11 cellular contexts compared by ENCODE assay signal in genomic region chr22:45235851-45236342, GRCh38. TPM values are rescaled to one million over a fixed set of nuclear protein-coding genes. Genes with fewer than 3 reads are reported as not detected.
DNase-seq lines count a peak whose midpoint lies in the region; ATAC-seq, FAIRE-seq and TF ChIP-seq lines count a peak whose summit lies in the region.
"Had no signal": no experiment of that assay in that cellular context is flagged by ENCODE, and none has a peak within 500 bp of the region (broad histone marks: within the 10 kb centered on the region; RNA-seq: fewer than 3 reads in every experiment).

No MANE protein-coding gene starts in this region.

- H4K8ac ChIP-seq in H1 (ENCODE audit: extremely low read depth, insufficient read depth, low read length), result no peak overlapping the region

- TF ChIP-seq CTCF in CD4-positive, alpha-beta T cell (IDR thresholded peaks at IDR 0.05), result no peak
- TF ChIP-seq CTCF in KMS-11 (conservative IDR thresholded peaks at IDR 0.05; ENCODE audit: low read depth, low read length) (no peak), H1 (IDR thresholded peaks at IDR 0.05; ENCODE audit: control extremely low read depth in 1 of 3, insufficient read depth in 1 of 3, low read depth in 1 of 3, low read length in 3 of 3) (no peak)

- no peak for TF ChIP-seq EP300 in H1 (IDR thresholded peaks at IDR 0.05; ENCODE audit: borderline replicate concordance in 1 of 2, low read depth in 2 of 2, low read length in 2 of 2)

- H2BK120ac ChIP-seq in H1 (replicated peaks; ENCODE audit: low read depth, low read length), result no peak overlapping the region

- peak overlapping the region; percentile 42; the same call in 1 of the 2 replicates for H3K9ac ChIP-seq in KMS-11
- H3K9ac ChIP-seq in H1 (replicated peaks in 1 of 4; ENCODE audit: extremely low read depth in 1 of 4, low read depth in 3 of 4, low read length in 3 of 4), result no peak overlapping the region

- H3K79me2 ChIP-seq in KMS-11 (ENCODE audit: insufficient read depth, low read depth) (no peaks in the 10 kb centered on the region), H1 (ENCODE audit: control insufficient read depth in 1 of 2, insufficient read depth in 2 of 2, low read length in 2 of 2) (peaks cover 0 to 3% of the 10 kb centered on the region in 2 experiments; a peak in 1 of 4 replicates)

- POLR2A ChIA-PET in CD4-positive, alpha-beta T cell (lab: Charles Lee), result interaction anchor here (1.6 kb wide), 1 partner anchor 72 kb away, joined by 4 read pairs; the partner anchor contains the start of gene NUP50
- POLR2A ChIA-PET in H1 (lab: Charles Lee; ENCODE audit: partially characterized antibody), result interaction anchor here (1.8 to 3.1 kb wide), 2 partner anchors 10 to 43 kb away, joined by 5 to 10 read pairs; no protein-coding TSS in a partner anchor

- no peak overlapping the region for H4K5ac ChIP-seq in H1 (ENCODE audit: insufficient read length, low read depth, low read length)

- H4K20me1 ChIP-seq in KMS-11 (ENCODE audit: insufficient read depth), result no peaks in the 10 kb centered on the region
- H4K20me1 ChIP-seq in H1 (replicated peaks in 1 of 2; ENCODE audit: control insufficient read depth in 1 of 2, insufficient read depth in 2 of 2, low read length in 2 of 2), result peaks cover 9 to 16% of the 10 kb centered on the region in 2 experiments

- H3K27me3 Mint-ChIP-seq in CD4-positive, alpha-beta T cell, result no peaks in the 10 kb centered on the region

- H3K4me2 ChIP-seq in KMS-11 (peak overlapping the region; percentile 58), H1 (ENCODE audit: insufficient read depth in 1 of 2, low read depth in 2 of 2, low read length in 2 of 2) (no peak overlapping the region)

- H2BK12ac ChIP-seq in H1 (ENCODE audit: low read depth, low read length), result no peak overlapping the region

- H2AK5ac ChIP-seq in H1 (ENCODE audit: low read depth, low read length), result no peak overlapping the region

- 88% methylated on average over 20 of the region's 20 CpGs; no CpG with 5 or more reads in 1 of the 2 experiments for WGBS in H1 (ENCODE audit: extremely low coverage in 1 of 2, insufficient coverage in 1 of 2, insufficient read length in 1 of 2, insufficient replicate concordance in 2 of 2, low coverage in 1 of 2, low lambda C conversion rate in 2 of 2, missing lambda C conversion rate in 1 of 2), 2 experiments

- H3K4me3 ChIP-seq in KMS-11 (IDR thresholded peaks at IDR 0.05; ENCODE audit: insufficient read depth, low read depth, low read length), result no peak overlapping the region
- H3K4me3 ChIP-seq in H1 (ENCODE audit: extremely low read depth in 1 of 4, insufficient read depth in 2 of 4, low read depth in 3 of 4, low read length in 4 of 4), result no peak overlapping the region
- H3K4me3 ChIP-seq: esophagus muscularis mucosa had no signal

- no peak overlapping the region for H3K27ac Mint-ChIP-seq in CD4-positive, alpha-beta T cell
- H3K27ac Mint-ChIP-seq: CD8-positive, alpha-beta T cell had no signal

- no peak overlapping the region for H4K91ac ChIP-seq in H1 (replicated peaks; ENCODE audit: insufficient read length, low read length)

- in situ Hi-C loops in ACHN (cut with HindIII; ENCODE audit: low pct_ligation_motif_present, low pct_unique_long_range_greater_than_20kb, low sequenced_read_pairs), result no loop called here

- H3K9me3 Mint-ChIP-seq in CD4-positive, alpha-beta T cell, result no peaks in the 10 kb centered on the region
- H3K9me3 Mint-ChIP-seq: CD8-positive, alpha-beta T cell had no signal

- TF ChIP-seq POLR2A in H1 (IDR thresholded peaks at IDR 0.05; ENCODE audit: control extremely low read depth in 1 of 2, low read depth in 2 of 2, low read length in 2 of 2), result no peak

- H3K79me1 ChIP-seq in H1 (ENCODE audit: low read depth, low read length), result peaks cover 2% of the 10 kb centered on the region; the same call in 1 of the 2 replicates

- H3K27ac ChIP-seq in CD4-positive, alpha-beta T cell (ENCODE audit: low read depth, low read length), result no peak overlapping the region
- H3K27ac ChIP-seq in KMS-11, result peak overlapping the region; percentile 67
- no peak overlapping the region for H3K27ac ChIP-seq in H1 (ENCODE audit: low read depth, low read length)

- H3K23ac ChIP-seq in H1 (ENCODE audit: insufficient read length), result no peak overlapping the region

- peaks cover 7% of the 10 kb centered on the region; the same call in 1 of the 2 replicates for H3K23me2 ChIP-seq in H1 (ENCODE audit: low read depth, low read length)

- H3K56ac ChIP-seq in H1 (replicated peaks; ENCODE audit: insufficient read length, low read depth, low read length), result no peak overlapping the region

- no peaks in the 10 kb centered on the region for H3K27me3 ChIP-seq in CD4-positive, alpha-beta T cell (ENCODE audit: control insufficient read depth, insufficient read depth, low read length)
- H3K27me3 ChIP-seq in KMS-11 (ENCODE audit: insufficient read depth, low read depth) (no peaks in the 10 kb centered on the region), H1 (replicated peaks in 1 of 4; ENCODE audit: control insufficient read depth in 3 of 4, extremely low read depth in 1 of 4, insufficient read depth in 3 of 4, low read length in 3 of 4) (peaks cover 0 to 7% (median 3%) of the 10 kb centered on the region in 4 experiments; a peak in 4 of 7 replicates)
- H3K27me3 ChIP-seq: esophagus muscularis mucosa had no signal

- H2BK20ac ChIP-seq in H1 (ENCODE audit: low read length), result no peak overlapping the region

- no peak overlapping the region for H3K4ac ChIP-seq in H1 (replicated peaks; ENCODE audit: insufficient read length, low read depth, low read length)

- no peak for FAIRE-seq in H1 (lab: Jason Lieb, UNC)

- no peak for ATAC-seq in CD4-positive, alpha-beta T cell (ENCODE audit: poor library complexity)
- peak; percentile 28 for ATAC-seq in GM19395 (IDR thresholded peaks at IDR 0.05; ENCODE audit: unreplicated experiment)
- ATAC-seq in GM18868 (IDR thresholded peaks at IDR 0.05; ENCODE audit: unreplicated experiment), result no peak
- no peak for ATAC-seq in HG03460 (IDR thresholded peaks at IDR 0.05; ENCODE audit: unreplicated experiment)
- no peak for ATAC-seq in HG02973 (IDR thresholded peaks at IDR 0.05; ENCODE audit: unreplicated experiment)

- no peak overlapping the region for H2BK15ac ChIP-seq in H1 (ENCODE audit: low read length)

- H3K36me3 Mint-ChIP-seq in CD4-positive, alpha-beta T cell (ENCODE audit: low read depth), result peaks cover 5% of the 10 kb centered on the region

- CTCF ChIA-PET in CD4-positive, alpha-beta T cell (lab: Charles Lee), result no interaction called here
- CTCF ChIA-PET in H1 (lab: Charles Lee; ENCODE audit: partially characterized antibody), result interaction anchor here (4.9 kb wide), 1 partner anchor 26 kb away, joined by 25 read pairs; no protein-coding TSS in a partner anchor

- no peaks in the 10 kb centered on the region for H3K9me3 ChIP-seq in CD4-positive, alpha-beta T cell (ENCODE audit: control insufficient read depth, low read length)
- no peaks in the 10 kb centered on the region for H3K9me3 ChIP-seq in H1 (ENCODE audit: insufficient read depth in 2 of 2, low read depth in 1 of 2, low read length in 1 of 2)
- H3K9me3 ChIP-seq: esophagus muscularis mucosa had no signal

- peaks cover 30% of the 10 kb centered on the region for H3K4me1 Mint-ChIP-seq in CD4-positive, alpha-beta T cell (ENCODE audit: low read depth)

- H3K36me3 ChIP-seq in KMS-11 (ENCODE audit: insufficient read depth) (no peaks in the 10 kb centered on the region), H1 (ENCODE audit: control insufficient read depth in 2 of 4, insufficient read depth in 4 of 4, low read length in 3 of 4) (no peaks in the 10 kb centered on the region)

- H2AFZ ChIP-seq in KMS-11 (ENCODE audit: low read depth) (peak overlapping the region; percentile 44; the same call in 1 of the 2 replicates), H1 (ENCODE audit: low read length) (no peak overlapping the region)

- peaks cover 35% of the 10 kb centered on the region for H3K4me1 ChIP-seq in KMS-11 (ENCODE audit: low read depth, poor library complexity, severe bottlenecking)
- H3K4me1 ChIP-seq in H1 (replicated peaks in 1 of 4; ENCODE audit: control insufficient read depth in 3 of 4, insufficient read depth in 4 of 4, low read length in 3 of 4), result peaks cover 0 to 12% (median 11%) of the 10 kb centered on the region in 4 experiments; a peak in 5 of 7 replicates

- H3K18ac ChIP-seq in H1 (ENCODE audit: extremely low read depth, low read length), result no peak overlapping the region

- TF ChIP-seq RAD21 in H1 (IDR thresholded peaks at IDR 0.05 in 1 of 2, conservative IDR thresholded peaks at IDR 0.05 in 1 of 2; ENCODE audit: low read depth in 2 of 2, low read length in 2 of 2), result no peak

- no peak overlapping the region for H3K14ac ChIP-seq in H1 (ENCODE audit: insufficient read length)

- DNase-seq in CD4-positive, alpha-beta T cell, result no peak
- DNase-seq in H1 (ENCODE audit: low read depth in 1 of 2, low spot score in 2 of 2) (no peak), ACHN (no peak)

- intact Hi-C loops in CD4-positive, alpha-beta T cell (cut with DNase I, micrococcal nuclease), result no loop called here

- peak overlapping the region; percentile 69 for H3K4me3 Mint-ChIP-seq in CD4-positive, alpha-beta T cell

- H2BK5ac ChIP-seq in H1 (ENCODE audit: low read depth, low read length), result peak overlapping the region; percentile 24; the same call in 1 of the 2 replicates

TF ChIP-seq in H1, 55 proteins besides CTCF, POLR2A, EP300 and RAD21:
- no peak for TF ChIP-seq POU5F1 (IDR thresholded peaks at IDR 0.05; ENCODE audit: low read depth, low read length)

RNA-seq across cellular contexts. Expression of gene KIAA0930, which starts 4.8 kb away (rescaled TPM):
- total RNA-seq in CD4-positive, alpha-beta T cell, result 1 to 10 TPM; 6.7 to 7.4 TPM
- total RNA-seq in H1 (2021; fragmentation: NEBNext Ultra II Directional; extraction: Animal tissue kit (Norgen Biotek cat#: 25700)), result 61.9 and 65.3 TPM in 2 replicates
- 66.1 and 95.4 TPM in 2 replicates for polyA plus RNA-seq in H1 (2011; rRNA removed)
- 66.9 TPM for polyA plus RNA-seq in H1 (2011; cell fraction: cytosol; rRNA removed)
- polyA plus RNA-seq in H1 (2011; cell fraction: nucleus; rRNA removed), result 77.9 TPM
- polyA plus RNA-seq in H1 (2012, experiment 1 of 2), result 37.4 to 53.7 TPM (median 45.5 TPM) in 4 replicates
- 32.4 TPM for polyA plus RNA-seq in H1 (2012, experiment 2 of 2)
- polyA plus RNA-seq in H1 (2013, experiment 1 of 2), result 50.5 TPM
- 53.3 TPM for polyA plus RNA-seq in H1 (2013, experiment 2 of 2)
- polyA minus RNA-seq in H1 (2011; rRNA and poly(A)+ RNA removed), result 25.2 and 28.4 TPM in 2 replicates
- 27.8 TPM for polyA minus RNA-seq in H1 (2011; cell fraction: cytosol; rRNA and poly(A)+ RNA removed)
- polyA minus RNA-seq in H1 (2011; cell fraction: nucleus; rRNA and poly(A)+ RNA removed), result 14.2 TPM

RNA-seq across cellular contexts. Expression of gene UPK3A, which starts 48.9 kb away (rescaled TPM):
- not detected for total RNA-seq in CD4-positive, alpha-beta T cell
- total RNA-seq in H1 (2021; fragmentation: NEBNext Ultra II Directional; extraction: Animal tissue kit (Norgen Biotek cat#: 25700)), result 0.35 TPM in 1 of 2 replicates, not detected in the other
- polyA plus RNA-seq in H1 (2011; rRNA removed), result 1.7 and 2.4 TPM in 2 replicates
- 0.62 TPM for polyA plus RNA-seq in H1 (2011; cell fraction: cytosol; rRNA removed)
- 1.3 TPM for polyA plus RNA-seq in H1 (2011; cell fraction: nucleus; rRNA removed)
- polyA plus RNA-seq in H1 (2012, experiment 1 of 2), result 0.42 to 1.5 TPM (median 0.70 TPM) in 3 of 4 replicates, not detected in the other
- 0.41 TPM for polyA plus RNA-seq in H1 (2012, experiment 2 of 2)
- 0.39 TPM for polyA plus RNA-seq in H1 (2013, experiment 1 of 2)
- 0.18 TPM for polyA plus RNA-seq in H1 (2013, experiment 2 of 2)
- polyA minus RNA-seq in H1 (2011; rRNA and poly(A)+ RNA removed), result 0.39 and 0.54 TPM in 2 replicates
- polyA minus RNA-seq in H1 (2011; cell fraction: cytosol; rRNA and poly(A)+ RNA removed), result not detected
- polyA minus RNA-seq in H1 (2011; cell fraction: nucleus; rRNA and poly(A)+ RNA removed), result 0.80 TPM
- total RNA-seq: CD8-positive, alpha-beta T cell; esophagus muscularis mucosa; kidney epithelial cell had no signal
